1 cellular context compared by ENCODE assay signal in genomic region chr16:53743149-53743566, GRCh38.
TF ChIP-seq lines count a peak whose summit lies in the region.

No MANE protein-coding gene starts in this region.

TF ChIP-seq in K562, 482 proteins besides CTCF, POLR2A, EP300 and RAD21 (continued from another document and continues in another):
- TF ChIP-seq TGIF2 (CRISPR knock-in tag; IDR thresholded peaks at IDR 0.05), result no peak
- no peak for TF ChIP-seq ZNF23 (CRISPR knock-in tag; IDR thresholded peaks at IDR 0.05)
- TF ChIP-seq BRD4 (IDR thresholded peaks at IDR 0.05), result no peak
- no peak for TF ChIP-seq SAP30 (IDR thresholded peaks at IDR 0.05; ENCODE audit: borderline replicate concordance, insufficient read depth, low read depth, low read length, poor library complexity, severe bottlenecking)
- no peak for TF ChIP-seq KHSRP (IDR thresholded peaks at IDR 0.05)
- no peak for TF ChIP-seq ZFPM2 (CRISPR knock-in tag; IDR thresholded peaks at IDR 0.05)
- no peak for TF ChIP-seq TBP (optimal IDR thresholded peaks at IDR 0.05; ENCODE audit: low read depth, low read length)
- TF ChIP-seq ZNF232 (CRISPR knock-in tag; IDR thresholded peaks at IDR 0.05), result no peak
- peak; percentile 83 for TF ChIP-seq TRIM28 (IDR thresholded peaks at IDR 0.05)
- no peak for TF ChIP-seq ZNF311 (CRISPR knock-in tag; IDR thresholded peaks at IDR 0.05)
- TF ChIP-seq ZFP36 (IDR thresholded peaks at IDR 0.05; ENCODE audit: low read depth, low read length, partially characterized antibody), result peak; percentile 94
- no peak for TF ChIP-seq KDM5B (IDR thresholded peaks at IDR 0.05; ENCODE audit: insufficient replicate concordance, low read depth, low read length)
- no peak for TF ChIP-seq PYGO2 (tag; IDR thresholded peaks at IDR 0.05)
- TF ChIP-seq ZNF444 (CRISPR knock-in tag; IDR thresholded peaks at IDR 0.05), result no peak
- TF ChIP-seq NELFE (IDR thresholded peaks at IDR 0.05; ENCODE audit: insufficient read depth, insufficient read length), result no peak
- TF ChIP-seq, protein P1, sequence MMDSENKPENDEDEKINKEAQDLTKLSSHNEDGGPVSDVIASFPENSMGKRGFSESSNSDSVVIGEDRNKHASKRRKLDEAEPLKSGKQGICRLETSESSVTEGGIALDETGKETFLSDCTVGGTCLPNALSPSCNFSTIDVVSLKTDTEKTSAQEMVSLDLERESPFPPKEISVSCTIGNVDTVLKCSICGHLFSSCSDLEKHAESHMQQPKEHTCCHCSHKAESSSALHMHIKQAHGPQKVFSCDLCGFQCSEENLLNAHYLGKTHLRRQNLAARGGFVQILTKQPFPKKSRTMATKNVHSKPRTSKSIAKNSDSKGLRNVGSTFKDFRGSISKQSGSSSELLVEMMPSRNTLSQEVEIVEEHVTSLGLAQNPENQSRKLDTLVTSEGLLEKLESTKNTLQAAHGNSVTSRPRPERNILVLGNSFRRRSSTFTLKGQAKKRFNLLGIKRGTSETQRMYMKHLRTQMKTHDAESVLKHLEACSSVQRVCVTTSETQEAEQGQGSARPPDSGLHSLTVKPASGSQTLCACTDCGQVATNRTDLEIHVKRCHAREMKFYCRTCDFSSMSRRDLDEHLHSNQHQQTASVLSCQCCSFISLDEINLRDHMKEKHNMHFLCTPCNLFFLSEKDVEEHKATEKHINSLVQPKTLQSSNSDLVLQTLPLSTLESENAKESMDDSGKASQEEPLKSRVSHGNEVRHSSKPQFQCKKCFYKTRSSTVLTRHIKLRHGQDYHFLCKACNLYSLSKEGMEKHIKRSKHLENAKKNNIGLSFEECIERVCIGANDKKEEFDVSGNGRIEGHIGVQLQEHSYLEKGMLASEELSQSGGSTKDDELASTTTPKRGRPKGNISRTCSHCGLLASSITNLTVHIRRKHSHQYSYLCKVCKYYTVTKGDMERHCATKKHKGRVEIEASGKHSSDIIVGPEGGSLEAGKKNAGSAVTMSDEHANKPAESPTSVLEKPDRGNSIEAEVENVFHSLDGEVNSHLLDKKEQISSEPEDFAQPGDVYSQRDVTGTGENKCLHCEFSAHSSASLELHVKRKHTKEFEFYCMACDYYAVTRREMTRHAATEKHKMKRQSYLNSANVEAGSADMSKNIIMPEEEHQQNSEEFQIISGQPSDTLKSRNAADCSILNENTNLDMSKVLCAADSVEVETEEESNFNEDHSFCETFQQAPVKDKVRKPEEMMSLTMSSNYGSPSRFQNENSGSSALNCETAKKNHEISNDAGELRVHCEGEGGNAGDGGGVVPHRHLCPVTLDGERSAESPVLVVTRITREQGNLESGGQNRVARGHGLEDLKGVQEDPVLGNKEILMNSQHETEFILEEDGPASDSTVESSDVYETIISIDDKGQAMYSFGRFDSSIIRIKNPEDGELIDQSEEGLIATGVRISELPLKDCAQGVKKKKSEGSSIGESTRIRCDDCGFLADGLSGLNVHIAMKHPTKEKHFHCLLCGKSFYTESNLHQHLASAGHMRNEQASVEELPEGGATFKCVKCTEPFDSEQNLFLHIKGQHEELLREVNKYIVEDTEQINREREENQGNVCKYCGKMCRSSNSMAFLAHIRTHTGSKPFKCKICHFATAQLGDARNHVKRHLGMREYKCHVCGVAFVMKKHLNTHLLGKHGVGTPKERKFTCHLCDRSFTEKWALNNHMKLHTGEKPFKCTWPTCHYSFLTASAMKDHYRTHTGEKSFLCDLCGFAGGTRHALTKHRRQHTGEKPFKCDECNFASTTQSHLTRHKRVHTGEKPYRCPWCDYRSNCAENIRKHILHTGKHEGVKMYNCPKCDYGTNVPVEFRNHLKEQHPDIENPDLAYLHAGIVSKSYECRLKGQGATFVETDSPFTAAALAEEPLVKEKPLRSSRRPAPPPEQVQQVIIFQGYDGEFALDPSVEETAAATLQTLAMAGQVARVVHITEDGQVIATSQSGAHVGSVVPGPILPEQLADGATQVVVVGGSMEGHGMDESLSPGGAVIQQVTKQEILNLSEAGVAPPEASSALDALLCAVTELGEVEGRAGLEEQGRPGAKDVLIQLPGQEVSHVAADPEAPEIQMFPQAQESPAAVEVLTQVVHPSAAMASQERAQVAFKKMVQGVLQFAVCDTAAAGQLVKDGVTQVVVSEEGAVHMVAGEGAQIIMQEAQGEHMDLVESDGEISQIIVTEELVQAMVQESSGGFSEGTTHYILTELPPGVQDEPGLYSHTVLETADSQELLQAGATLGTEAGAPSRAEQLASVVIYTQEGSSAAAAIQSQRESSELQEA (IDR thresholded peaks at IDR 0.05; ENCODE audit: low read depth), result peak; percentile 63; the same call in 1 of the 2 replicates
- no peak for TF ChIP-seq CHD7 (IDR thresholded peaks at IDR 0.05; ENCODE audit: low read depth, low read length)
- TF ChIP-seq NR4A1 (CRISPR knock-in tag; IDR thresholded peaks at IDR 0.05), result no peak
- TF ChIP-seq NR4A1 (tag; IDR thresholded peaks at IDR 0.05), result no peak
- no peak for TF ChIP-seq KDM4B (IDR thresholded peaks at IDR 0.05; ENCODE audit: borderline replicate concordance in 2 of 2, low read depth in 1 of 2)
- TF ChIP-seq BRCA1 (IDR thresholded peaks at IDR 0.05), result no peak
- no peak for TF ChIP-seq BRCA1 (CRISPR knock-in tag; IDR thresholded peaks at IDR 0.05)
- TF ChIP-seq BCOR (IDR thresholded peaks at IDR 0.05), result no peak
- no peak for TF ChIP-seq ZNF165 (CRISPR knock-in tag; IDR thresholded peaks at IDR 0.05; ENCODE audit: borderline replicate concordance)
- TF ChIP-seq ADNP (tag; IDR thresholded peaks at IDR 0.05), result no peak
- no peak for TF ChIP-seq REST (CRISPR knock-in tag; IDR thresholded peaks at IDR 0.05; ENCODE audit: low read depth)
- no peak for TF ChIP-seq GTF3C2 (IDR thresholded peaks at IDR 0.05; ENCODE audit: borderline replicate concordance, extremely low read depth, insufficient read length)
- no peak for TF ChIP-seq RBM17 (IDR thresholded peaks at IDR 0.05; ENCODE audit: borderline replicate concordance, low read depth, low read length)
- TF ChIP-seq LEF1 (IDR thresholded peaks at IDR 0.05), result no peak
